Comparison of ENCODE assay signal across 15 cellular contexts in the genomic region with DNA sequence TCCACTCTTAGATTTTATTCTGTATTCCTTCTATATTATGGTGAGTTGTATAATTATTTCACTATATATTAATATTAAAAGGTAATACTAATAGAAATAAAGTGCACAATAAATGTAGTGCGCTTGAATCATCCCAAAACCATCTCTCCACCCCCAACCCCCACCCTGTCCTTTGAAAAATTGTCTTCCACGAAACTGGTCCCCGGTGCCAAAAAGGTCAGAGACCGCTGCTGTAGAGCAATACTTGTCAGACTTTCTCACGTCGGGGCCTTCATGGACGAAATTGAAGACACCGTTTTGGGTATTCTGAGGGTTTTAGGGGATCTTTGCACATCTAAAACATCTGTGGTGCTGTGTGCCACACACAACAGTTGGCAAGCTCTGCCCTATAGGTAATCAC.
"Had no signal": no experiment of that assay in that cellular context is flagged by ENCODE, and none has a peak within 500 bp of the region (broad histone marks: within the 10 kb centered on the region; RNA-seq: fewer than 3 reads in every experiment).

No MANE protein-coding gene starts in this region.

- H3K27me3 ChIP-seq: breast epithelium, colonic mucosa, pancreas, upper lobe of left lung had no signal

- H3K9me3 ChIP-seq: breast epithelium, colonic mucosa, pancreas, SK-N-SH, thoracic aorta, upper lobe of left lung had no signal

- H3K27ac Mint-ChIP-seq: activated CD4-positive, alpha-beta memory T cell treated with anti-CD3 and anti-CD28 coated beads, Interleukin-2, amount 10 ng/mL, durations not matched to agents 7 days and 5 days; activated CD4-positive, alpha-beta T cell treated with anti-CD3 and anti-CD28 coated beads, Interleukin-2, amount 10 ng/mL, durations not matched to agents 24 days and 14 days; nephron had no signal

- H3K27me3 Mint-ChIP-seq: activated CD4-positive, alpha-beta memory T cell treated with anti-CD3 and anti-CD28 coated beads, Interleukin-2, amount 10 ng/mL, durations not matched to agents 7 days and 5 days; activated CD4-positive, alpha-beta T cell treated with anti-CD3 and anti-CD28 coated beads, Interleukin-2, amount 10 ng/mL, durations not matched to agents 24 days and 14 days; activated naive CD4-positive, alpha-beta T cell treated with anti-CD3 and anti-CD28 coated beads, Interleukin-2, amount 50 U/mL, for 24 hours had no signal

- H3K4me3 ChIP-seq: breast epithelium, colonic mucosa, pancreas, thoracic aorta, upper lobe of left lung had no signal

- DNase-seq: activated CD4-positive, alpha-beta memory T cell treated with anti-CD3 and anti-CD28 coated beads, Interleukin-2, amount 10 ng/mL, durations not matched to agents 7 days and 5 days; activated CD4-positive, alpha-beta T cell treated with anti-CD3 and anti-CD28 coated beads, Interleukin-2, amount 10 ng/mL, durations not matched to agents 24 days and 14 days; activated gamma-delta T cell; colonic mucosa; kidney; pancreas; SK-N-SH; stimulated activated CD4-positive, alpha-beta T cell treated with anti-CD3 and anti-CD28 coated beads, Interleukin-4, amount 100 ng/mL, for 1 hour; stimulated activated naive CD4-positive, alpha-beta T cell treated with Interleukin-2 at 50 U/mL for 16 hours; upper lobe of left lung had no signal

- H3K4me1 ChIP-seq: breast epithelium had no signal

- H3K4me3 Mint-ChIP-seq: activated CD4-positive, alpha-beta memory T cell treated with anti-CD3 and anti-CD28 coated beads, Interleukin-2, amount 10 ng/mL, durations not matched to agents 7 days and 5 days; activated CD4-positive, alpha-beta T cell treated with anti-CD3 and anti-CD28 coated beads, Interleukin-2, amount 10 ng/mL, durations not matched to agents 24 days and 14 days; activated naive CD4-positive, alpha-beta T cell treated with anti-CD3 and anti-CD28 coated beads, Interleukin-2, amount 50 U/mL, for 24 hours; nephron had no signal

- H3K27ac ChIP-seq: breast epithelium, colonic mucosa, pancreas, thoracic aorta, upper lobe of left lung, VCaP had no signal

- H3K9me3 Mint-ChIP-seq: activated CD4-positive, alpha-beta T cell treated with anti-CD3 and anti-CD28 coated beads, Interleukin-2, amount 10 ng/mL, durations not matched to agents 24 days and 14 days; activated naive CD4-positive, alpha-beta T cell treated with anti-CD3 and anti-CD28 coated beads, Interleukin-2, amount 50 U/mL, for 24 hours had no signal

- H3K36me3 ChIP-seq: breast epithelium, colonic mucosa, pancreas, thoracic aorta, upper lobe of left lung had no signal
